In the genomic region with DNA sequence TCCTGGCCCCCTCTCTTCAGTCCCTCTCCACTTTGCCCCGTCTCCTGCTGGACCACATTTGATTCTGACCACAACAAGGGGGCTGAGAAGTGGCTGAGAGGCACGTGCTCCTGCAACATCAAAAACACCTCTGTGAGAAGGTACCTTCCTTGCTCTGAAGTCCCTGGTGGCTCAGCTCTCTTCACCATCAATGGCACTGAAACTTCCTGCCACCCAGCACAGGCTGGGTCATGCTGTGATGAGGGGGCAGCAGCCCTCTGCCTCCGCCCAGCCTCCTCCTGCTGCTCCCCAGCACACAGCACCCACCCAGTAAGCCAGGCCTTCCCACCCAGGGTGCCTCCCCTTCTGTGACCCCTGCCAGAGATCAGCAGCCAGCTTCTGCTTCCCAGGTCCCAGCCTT, we compare ENCODE assay signal across 1 cellular context.
TF ChIP-seq lines count a peak whose summit lies in the region.

No MANE protein-coding gene starts in this region.

TF ChIP-seq in K562, 482 proteins besides CTCF, POLR2A, EP300 and RAD21 (continued from another document):
- TF ChIP-seq ID3 (CRISPR knock-in tag; IDR thresholded peaks at IDR 0.05), result no peak
- TF ChIP-seq ID3 (tag; IDR thresholded peaks at IDR 0.05), result no peak
- TF ChIP-seq, protein P1, sequence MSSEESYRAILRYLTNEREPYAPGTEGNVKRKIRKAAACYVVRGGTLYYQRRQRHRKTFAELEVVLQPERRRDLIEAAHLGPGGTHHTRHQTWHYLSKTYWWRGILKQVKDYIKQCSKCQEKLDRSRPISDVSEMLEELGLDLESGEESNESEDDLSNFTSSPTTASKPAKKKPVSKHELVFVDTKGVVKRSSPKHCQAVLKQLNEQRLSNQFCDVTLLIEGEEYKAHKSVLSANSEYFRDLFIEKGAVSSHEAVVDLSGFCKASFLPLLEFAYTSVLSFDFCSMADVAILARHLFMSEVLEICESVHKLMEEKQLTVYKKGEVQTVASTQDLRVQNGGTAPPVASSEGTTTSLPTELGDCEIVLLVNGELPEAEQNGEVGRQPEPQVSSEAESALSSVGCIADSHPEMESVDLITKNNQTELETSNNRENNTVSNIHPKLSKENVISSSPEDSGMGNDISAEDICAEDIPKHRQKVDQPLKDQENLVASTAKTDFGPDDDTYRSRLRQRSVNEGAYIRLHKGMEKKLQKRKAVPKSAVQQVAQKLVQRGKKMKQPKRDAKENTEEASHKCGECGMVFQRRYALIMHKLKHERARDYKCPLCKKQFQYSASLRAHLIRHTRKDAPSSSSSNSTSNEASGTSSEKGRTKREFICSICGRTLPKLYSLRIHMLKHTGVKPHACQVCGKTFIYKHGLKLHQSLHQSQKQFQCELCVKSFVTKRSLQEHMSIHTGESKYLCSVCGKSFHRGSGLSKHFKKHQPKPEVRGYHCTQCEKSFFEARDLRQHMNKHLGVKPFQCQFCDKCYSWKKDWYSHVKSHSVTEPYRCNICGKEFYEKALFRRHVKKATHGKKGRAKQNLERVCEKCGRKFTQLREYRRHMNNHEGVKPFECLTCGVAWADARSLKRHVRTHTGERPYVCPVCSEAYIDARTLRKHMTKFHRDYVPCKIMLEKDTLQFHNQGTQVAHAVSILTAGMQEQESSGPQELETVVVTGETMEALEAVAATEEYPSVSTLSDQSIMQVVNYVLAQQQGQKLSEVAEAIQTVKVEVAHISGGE (CRISPR knock-in tag; IDR thresholded peaks at IDR 0.05), result peak in 1 of 3 experiments; percentile 43; a peak in 1 of 6 replicates
- TF ChIP-seq, protein P2, sequence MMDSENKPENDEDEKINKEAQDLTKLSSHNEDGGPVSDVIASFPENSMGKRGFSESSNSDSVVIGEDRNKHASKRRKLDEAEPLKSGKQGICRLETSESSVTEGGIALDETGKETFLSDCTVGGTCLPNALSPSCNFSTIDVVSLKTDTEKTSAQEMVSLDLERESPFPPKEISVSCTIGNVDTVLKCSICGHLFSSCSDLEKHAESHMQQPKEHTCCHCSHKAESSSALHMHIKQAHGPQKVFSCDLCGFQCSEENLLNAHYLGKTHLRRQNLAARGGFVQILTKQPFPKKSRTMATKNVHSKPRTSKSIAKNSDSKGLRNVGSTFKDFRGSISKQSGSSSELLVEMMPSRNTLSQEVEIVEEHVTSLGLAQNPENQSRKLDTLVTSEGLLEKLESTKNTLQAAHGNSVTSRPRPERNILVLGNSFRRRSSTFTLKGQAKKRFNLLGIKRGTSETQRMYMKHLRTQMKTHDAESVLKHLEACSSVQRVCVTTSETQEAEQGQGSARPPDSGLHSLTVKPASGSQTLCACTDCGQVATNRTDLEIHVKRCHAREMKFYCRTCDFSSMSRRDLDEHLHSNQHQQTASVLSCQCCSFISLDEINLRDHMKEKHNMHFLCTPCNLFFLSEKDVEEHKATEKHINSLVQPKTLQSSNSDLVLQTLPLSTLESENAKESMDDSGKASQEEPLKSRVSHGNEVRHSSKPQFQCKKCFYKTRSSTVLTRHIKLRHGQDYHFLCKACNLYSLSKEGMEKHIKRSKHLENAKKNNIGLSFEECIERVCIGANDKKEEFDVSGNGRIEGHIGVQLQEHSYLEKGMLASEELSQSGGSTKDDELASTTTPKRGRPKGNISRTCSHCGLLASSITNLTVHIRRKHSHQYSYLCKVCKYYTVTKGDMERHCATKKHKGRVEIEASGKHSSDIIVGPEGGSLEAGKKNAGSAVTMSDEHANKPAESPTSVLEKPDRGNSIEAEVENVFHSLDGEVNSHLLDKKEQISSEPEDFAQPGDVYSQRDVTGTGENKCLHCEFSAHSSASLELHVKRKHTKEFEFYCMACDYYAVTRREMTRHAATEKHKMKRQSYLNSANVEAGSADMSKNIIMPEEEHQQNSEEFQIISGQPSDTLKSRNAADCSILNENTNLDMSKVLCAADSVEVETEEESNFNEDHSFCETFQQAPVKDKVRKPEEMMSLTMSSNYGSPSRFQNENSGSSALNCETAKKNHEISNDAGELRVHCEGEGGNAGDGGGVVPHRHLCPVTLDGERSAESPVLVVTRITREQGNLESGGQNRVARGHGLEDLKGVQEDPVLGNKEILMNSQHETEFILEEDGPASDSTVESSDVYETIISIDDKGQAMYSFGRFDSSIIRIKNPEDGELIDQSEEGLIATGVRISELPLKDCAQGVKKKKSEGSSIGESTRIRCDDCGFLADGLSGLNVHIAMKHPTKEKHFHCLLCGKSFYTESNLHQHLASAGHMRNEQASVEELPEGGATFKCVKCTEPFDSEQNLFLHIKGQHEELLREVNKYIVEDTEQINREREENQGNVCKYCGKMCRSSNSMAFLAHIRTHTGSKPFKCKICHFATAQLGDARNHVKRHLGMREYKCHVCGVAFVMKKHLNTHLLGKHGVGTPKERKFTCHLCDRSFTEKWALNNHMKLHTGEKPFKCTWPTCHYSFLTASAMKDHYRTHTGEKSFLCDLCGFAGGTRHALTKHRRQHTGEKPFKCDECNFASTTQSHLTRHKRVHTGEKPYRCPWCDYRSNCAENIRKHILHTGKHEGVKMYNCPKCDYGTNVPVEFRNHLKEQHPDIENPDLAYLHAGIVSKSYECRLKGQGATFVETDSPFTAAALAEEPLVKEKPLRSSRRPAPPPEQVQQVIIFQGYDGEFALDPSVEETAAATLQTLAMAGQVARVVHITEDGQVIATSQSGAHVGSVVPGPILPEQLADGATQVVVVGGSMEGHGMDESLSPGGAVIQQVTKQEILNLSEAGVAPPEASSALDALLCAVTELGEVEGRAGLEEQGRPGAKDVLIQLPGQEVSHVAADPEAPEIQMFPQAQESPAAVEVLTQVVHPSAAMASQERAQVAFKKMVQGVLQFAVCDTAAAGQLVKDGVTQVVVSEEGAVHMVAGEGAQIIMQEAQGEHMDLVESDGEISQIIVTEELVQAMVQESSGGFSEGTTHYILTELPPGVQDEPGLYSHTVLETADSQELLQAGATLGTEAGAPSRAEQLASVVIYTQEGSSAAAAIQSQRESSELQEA (IDR thresholded peaks at IDR 0.05; ENCODE audit: low read depth), result no peak
- TF ChIP-seq RBFOX2 (IDR thresholded peaks at IDR 0.05; ENCODE audit: low read depth, low read length), result peak; percentile 74
- TF ChIP-seq ZNF644 (tag; IDR thresholded peaks at IDR 0.05; ENCODE audit: low read depth), result no peak
- TF ChIP-seq, protein P3, sequence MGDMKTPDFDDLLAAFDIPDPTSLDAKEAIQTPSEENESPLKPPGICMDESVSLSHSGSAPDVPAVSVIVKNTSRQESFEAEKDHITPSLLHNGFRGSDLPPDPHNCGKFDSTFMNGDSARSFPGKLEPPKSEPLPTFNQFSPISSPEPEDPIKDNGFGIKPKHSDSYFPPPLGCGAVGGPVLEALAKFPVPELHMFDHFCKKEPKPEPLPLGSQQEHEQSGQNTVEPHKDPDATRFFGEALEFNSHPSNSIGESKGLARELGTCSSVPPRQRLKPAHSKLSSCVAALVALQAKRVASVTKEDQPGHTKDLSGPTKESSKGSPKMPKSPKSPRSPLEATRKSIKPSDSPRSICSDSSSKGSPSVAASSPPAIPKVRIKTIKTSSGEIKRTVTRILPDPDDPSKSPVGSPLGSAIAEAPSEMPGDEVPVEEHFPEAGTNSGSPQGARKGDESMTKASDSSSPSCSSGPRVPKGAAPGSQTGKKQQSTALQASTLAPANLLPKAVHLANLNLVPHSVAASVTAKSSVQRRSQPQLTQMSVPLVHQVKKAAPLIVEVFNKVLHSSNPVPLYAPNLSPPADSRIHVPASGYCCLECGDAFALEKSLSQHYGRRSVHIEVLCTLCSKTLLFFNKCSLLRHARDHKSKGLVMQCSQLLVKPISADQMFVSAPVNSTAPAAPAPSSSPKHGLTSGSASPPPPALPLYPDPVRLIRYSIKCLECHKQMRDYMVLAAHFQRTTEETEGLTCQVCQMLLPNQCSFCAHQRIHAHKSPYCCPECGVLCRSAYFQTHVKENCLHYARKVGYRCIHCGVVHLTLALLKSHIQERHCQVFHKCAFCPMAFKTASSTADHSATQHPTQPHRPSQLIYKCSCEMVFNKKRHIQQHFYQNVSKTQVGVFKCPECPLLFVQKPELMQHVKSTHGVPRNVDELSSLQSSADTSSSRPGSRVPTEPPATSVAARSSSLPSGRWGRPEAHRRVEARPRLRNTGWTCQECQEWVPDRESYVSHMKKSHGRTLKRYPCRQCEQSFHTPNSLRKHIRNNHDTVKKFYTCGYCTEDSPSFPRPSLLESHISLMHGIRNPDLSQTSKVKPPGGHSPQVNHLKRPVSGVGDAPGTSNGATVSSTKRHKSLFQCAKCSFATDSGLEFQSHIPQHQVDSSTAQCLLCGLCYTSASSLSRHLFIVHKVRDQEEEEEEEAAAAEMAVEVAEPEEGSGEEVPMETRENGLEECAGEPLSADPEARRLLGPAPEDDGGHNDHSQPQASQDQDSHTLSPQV (IDR thresholded peaks at IDR 0.05), result no peak
- peak; percentile 50; the same call in 1 of the 2 replicates for TF ChIP-seq SUPT5H (IDR thresholded peaks at IDR 0.05)
- TF ChIP-seq KDM5B (IDR thresholded peaks at IDR 0.05; ENCODE audit: insufficient replicate concordance, low read depth, low read length), result no peak
- TF ChIP-seq CXXC5 (CRISPR knock-in tag; IDR thresholded peaks at IDR 0.05), result no peak
- no peak for TF ChIP-seq CBFA2T2 (conservative IDR thresholded peaks at IDR 0.05)
- no peak for TF ChIP-seq SREBF1 (IDR thresholded peaks at IDR 0.05; ENCODE audit: borderline replicate concordance, low read depth, low read length)
- TF ChIP-seq ZNF3 (CRISPR knock-in tag; IDR thresholded peaks at IDR 0.05), result no peak
- no peak for TF ChIP-seq NRF1 (conservative IDR thresholded peaks at IDR 0.05 in 1 of 2, IDR thresholded peaks at IDR 0.05 in 1 of 2)
- TF ChIP-seq ZNF282 (CRISPR knock-in tag; IDR thresholded peaks at IDR 0.05), result no peak
- no peak for TF ChIP-seq CHD4 (IDR thresholded peaks at IDR 0.05; ENCODE audit: insufficient read depth, insufficient replicate concordance, low read depth, low read length, poor library complexity, severe bottlenecking)
